ENCODE assay signal across 11 cellular contexts in genomic region chr13:102642475-102642874, GRCh38. TPM values are rescaled to one million over a fixed set of nuclear protein-coding genes. Genes with fewer than 3 reads are reported as not detected.
DNase-seq lines count a peak whose midpoint lies in the region; ATAC-seq lines count a peak whose summit lies in the region.
"Had no signal": no experiment of that assay in that cellular context is flagged by ENCODE, and none has a peak within 500 bp of the region (broad histone marks: within the 10 kb centered on the region; RNA-seq: fewer than 3 reads in every experiment).

No MANE protein-coding gene starts in this region.

- H3K9ac ChIP-seq in GM23248: no peak overlapping the region

- no peaks in the 10 kb centered on the region for H3K27me3 ChIP-seq in GM23248 (replicated peaks; ENCODE audit: insufficient read depth)

- no peak for ATAC-seq in GM19467 (IDR thresholded peaks at IDR 0.05; ENCODE audit: unreplicated experiment)
- ATAC-seq: Panc1 had no signal

- H3K9me2 ChIP-seq in GM23248 (ENCODE audit: insufficient read depth): no peaks in the 10 kb centered on the region

- no peak overlapping the region for H3K4me3 ChIP-seq in GM23248

- no peak overlapping the region for H2AFZ ChIP-seq in GM23248

- H3K4me1 ChIP-seq in GM23248 (ENCODE audit: insufficient read depth): no peaks in the 10 kb centered on the region

- H3K27ac ChIP-seq in GM23248: no peak overlapping the region

- no peaks in the 10 kb centered on the region; the same call in 1 of the 2 replicates for H3F3A ChIP-seq in GM23248 (ENCODE audit: insufficient read depth)

- H3K4me2 ChIP-seq in GM23248 (ENCODE audit: unreplicated experiment): no peak overlapping the region

- H3K79me2 ChIP-seq in GM23248 (ENCODE audit: insufficient read depth): no peaks in the 10 kb centered on the region

- H3K9me3 ChIP-seq in GM23248 (ENCODE audit: low read depth): no peaks in the 10 kb centered on the region

- peak; percentile 59 for DNase-seq in DMS 273 treated with DMSO at 0.1 percent for 48 hours (lab: John Stamatoyannopoulos, UW)
- DNase-seq in NCI-H2171 (lab: John Stamatoyannopoulos, UW): peak; percentile 86
- peak; percentile 26 for DNase-seq in globus pallidus (ENCODE audit: low spot score)
- peak; percentile 20 for DNase-seq in occipital lobe (lab: John Stamatoyannopoulos, UW)
- DNase-seq in Kasumi-1 (lab: John Stamatoyannopoulos, UW): no peak
- DNase-seq in GM23248: no peak
- DNase-seq in NCI-H226: no peak
- DNase-seq: activated CD8-positive, alpha-beta memory T cell treated with anti-CD3 and anti-CD28 coated beads for 24 hours had no signal

- in situ Hi-C loops in GM23248 (cut with MboI): no loop called here

- 74 to 77% methylated on average over 6 of the region's 6 CpGs for WGBS in GM23248 (ENCODE audit: low coverage in 1 of 2, low lambda C conversion rate in 2 of 2, missing lambda C conversion rate in 2 of 2), 2 experiments

- peaks cover 49% of the 10 kb centered on the region for H3K36me3 ChIP-seq in GM23248 (ENCODE audit: low read depth)

- H4K20me1 ChIP-seq in GM23248 (ENCODE audit: insufficient read depth): no peaks in the 10 kb centered on the region

RNA-seq across cellular contexts. Expression of gene TPP2, which starts 45.7 kb away (rescaled TPM):
- total RNA-seq in occipital lobe: 68.9 TPM
- 41.3 and 50.6 TPM in 2 replicates for total RNA-seq in GM23248 (2014; rRNA removed; shearing (Covaris generic))
- polyA plus RNA-seq in GM23248 (2016; fragmentation: Nextera tagmentation; extraction: Ambion mirVana): 22.5 and 24.3 TPM in 2 replicates

RNA-seq across cellular contexts. Expression of gene METTL21C, which starts 52.4 kb away (rescaled TPM):
- not detected for total RNA-seq in occipital lobe
- not detected in 2 replicates for total RNA-seq in GM23248 (2014; rRNA removed; shearing (Covaris generic))
- not detected in 2 replicates for polyA plus RNA-seq in GM23248 (2016; fragmentation: Nextera tagmentation; extraction: Ambion mirVana)
- total RNA-seq: T-helper 2 cell treated with Interferon-gamma antibody and Interleukin-4, amounts not matched to agents 100 ng/mL and 5 ng/mL, for 36 hours had no signal

Comparison
In these comparisons a context has a peak if more than half of its experiments do, and no peak if none do; other contexts are left out.
1. DNase-seq: peak in DMS 273 treated with DMSO at 0.1 percent for 48 hours (single experiment), NCI-H2171 (single experiment), globus pallidus (single experiment) and occipital lobe (single experiment); none in Kasumi-1 (0 of 2), GM23248 (single experiment) and NCI-H226 (single experiment).